Comparison of ENCODE assay signal across 24 cellular contexts in the genomic region with DNA sequence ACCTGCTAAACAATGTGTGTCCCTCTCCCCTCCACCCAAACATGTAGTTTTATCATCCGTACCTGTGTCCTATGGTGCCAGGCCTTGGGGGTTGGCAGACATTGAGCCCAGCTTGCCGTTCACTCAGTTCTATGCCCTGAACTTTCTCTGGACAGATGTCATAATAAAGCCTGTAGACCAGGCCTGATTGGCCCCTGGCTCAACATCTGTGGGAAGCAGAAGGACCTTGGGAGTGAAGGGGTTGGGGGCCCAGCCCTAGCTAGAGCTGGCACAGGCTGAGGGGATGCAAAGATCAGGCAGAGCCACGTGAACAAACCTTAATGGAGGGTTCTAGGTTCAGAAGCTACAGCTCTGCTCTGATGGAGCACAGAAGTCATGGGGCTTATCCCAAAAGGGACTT.
"Had no signal": no experiment of that assay in that cellular context is flagged by ENCODE, and none has a peak within 500 bp of the region (broad histone marks: within the 10 kb centered on the region; RNA-seq: fewer than 3 reads in every experiment).

No MANE protein-coding gene starts in this region.

- H3K4me2 ChIP-seq: PC-9 had no signal

- H3K4me1 Mint-ChIP-seq: activated naive CD4-positive, alpha-beta T cell treated with anti-CD3 and anti-CD28 coated beads, Interleukin-2, amount 50 U/mL, for 24 hours had no signal

- H3K9me3 ChIP-seq: breast epithelium, MG63 had no signal

- H3K27me3 ChIP-seq: breast epithelium, MG63 had no signal

- H2AFZ ChIP-seq: PC-9 had no signal

- H3K36me3 Mint-ChIP-seq: activated naive CD4-positive, alpha-beta T cell treated with anti-CD3 and anti-CD28 coated beads, Interleukin-2, amount 50 U/mL, for 24 hours; WTC11 had no signal

- H3K4me1 ChIP-seq: breast epithelium had no signal

- H3K36me3 ChIP-seq: breast epithelium, MG63 had no signal

- H3K4me3 ChIP-seq: breast epithelium, MG63, PC-9 had no signal

- DNase-seq: activated CD4-positive, alpha-beta T cell treated with anti-CD3 and anti-CD28 coated beads for 48 hours; activated CD4-positive, alpha-beta T cell treated with anti-CD3 and anti-CD28 coated beads, Interleukin-2, amount 50 U/mL, for 4 hours; activated CD4-positive, CD25-positive, alpha-beta regulatory T cell treated with anti-CD3 and anti-CD28 coated beads, Interleukin-2, amount 50 U/mL, for 72 hours; activated CD8-positive, alpha-beta memory T cell treated with anti-CD3 and anti-CD28 coated beads, Interleukin-2, amount 50 U/mL, for 48 hours; activated CD8-positive, alpha-beta T cell treated with anti-CD3 and anti-CD28 coated beads, Interleukin-2, amount 10 ng/mL, durations not matched to agents 7 days and 5 days; activated effector memory CD4-positive, alpha-beta T cell treated with Interleukin-2 at 50 U/mL for 16 hours; activated naive CD4-positive, alpha-beta T cell; activated T-cell treated with anti-CD3 and anti-CD28 coated beads, Interleukin-2, amount 50 U/mL, for 24 hours; aorta; MG63; MV-4-11; NCI-H1092 treated with DMSO at 0.1 percent for 48 hours; NCI-H1417 treated with DMSO at 0.1 percent for 48 hours; NCI-H1694; NCI-H2029; NCI-H510A treated with DMSO at 0.1 percent for 48 hours; PC-9; SIG-M5; T-helper 17 cell; T-helper 9 cell had no signal

- H3K4me3 Mint-ChIP-seq: activated CD8-positive, alpha-beta T cell treated with anti-CD3 and anti-CD28 coated beads, Interleukin-2, amount 10 ng/mL, durations not matched to agents 7 days and 5 days; activated naive CD4-positive, alpha-beta T cell treated with anti-CD3 and anti-CD28 coated beads, Interleukin-2, amount 50 U/mL, for 24 hours; activated T-cell treated with anti-CD3 and anti-CD28 coated beads, Interleukin-2, amount 50 U/mL, for 24 hours; activated T-helper 1 cell treated with anti-CD3 and anti-CD28 coated beads, Interleukin-12 subunit alpha, Interleukin-12 subunit beta, Interleukin-2, Interleukin-4 antibody, amounts not matched to agents 30 ng/mL and 10 ng/mL and 1 ng/mL, durations not matched to agents 14 hours and 24 hours and 36 hours; T-helper 17 cell; WTC11 had no signal

- H3K9me3 Mint-ChIP-seq: activated naive CD4-positive, alpha-beta T cell treated with anti-CD3 and anti-CD28 coated beads, Interleukin-2, amount 50 U/mL, for 24 hours; activated T-cell treated with anti-CD3 and anti-CD28 coated beads, Interleukin-2, amount 50 U/mL, for 24 hours; activated T-helper 1 cell treated with anti-CD3 and anti-CD28 coated beads, Interleukin-12 subunit alpha, Interleukin-12 subunit beta, Interleukin-2, Interleukin-4 antibody, amounts not matched to agents 30 ng/mL and 10 ng/mL and 1 ng/mL, durations not matched to agents 14 hours and 24 hours and 36 hours; WTC11 had no signal

- H3K27ac ChIP-seq: breast epithelium, PC-9 had no signal

- ATAC-seq: activated CD8-positive, alpha-beta T cell treated with anti-CD3 and anti-CD28 coated beads, Interleukin-2, amount 10 ng/mL, durations not matched to agents 7 days and 5 days; T-helper 17 cell; WTC11 had no signal

- H3K27ac Mint-ChIP-seq: activated CD8-positive, alpha-beta T cell treated with anti-CD3 and anti-CD28 coated beads, Interleukin-2, amount 10 ng/mL, durations not matched to agents 7 days and 5 days; activated naive CD4-positive, alpha-beta T cell treated with anti-CD3 and anti-CD28 coated beads, Interleukin-2, amount 50 U/mL, for 24 hours; activated T-cell treated with anti-CD3 and anti-CD28 coated beads, Interleukin-2, amount 50 U/mL, for 24 hours; activated T-helper 1 cell treated with anti-CD3 and anti-CD28 coated beads, Interleukin-12 subunit alpha, Interleukin-12 subunit beta, Interleukin-2, Interleukin-4 antibody, amounts not matched to agents 30 ng/mL and 10 ng/mL and 1 ng/mL, durations not matched to agents 14 hours and 24 hours and 36 hours; T-helper 17 cell; WTC11 had no signal
